Comparison of ENCODE assay signal across 11 cellular contexts in genomic region chr21:14541840-14542495, GRCh38. TPM values are rescaled to one million over a fixed set of nuclear protein-coding genes. Genes with fewer than 3 reads are reported as not detected.
DNase-seq lines count a peak whose midpoint lies in the region; ATAC-seq and TF ChIP-seq lines count a peak whose summit lies in the region.
"Had no signal": no experiment of that assay in that cellular context is flagged by ENCODE, and none has a peak within 500 bp of the region (broad histone marks: within the 10 kb centered on the region; RNA-seq: fewer than 3 reads in every experiment).

No MANE protein-coding gene starts in this region.

- H3K36me3 Mint-ChIP-seq in activated CD8-positive, alpha-beta T cell treated with anti-CD3 and anti-CD28 coated beads for 36 hours (ENCODE audit: low read depth) = peaks cover 58% of the 10 kb centered on the region
- no peaks in the 10 kb centered on the region for H3K36me3 Mint-ChIP-seq in HFFc6 (ENCODE audit: low read depth)

- H3K4me3 Mint-ChIP-seq in activated CD8-positive, alpha-beta T cell treated with anti-CD3 and anti-CD28 coated beads for 36 hours = peak overlapping the region; percentile 89
- H3K4me3 Mint-ChIP-seq in HFFc6 = no peak overlapping the region

- peaks cover 14% of the 10 kb centered on the region for H3K9me3 Mint-ChIP-seq in activated CD8-positive, alpha-beta T cell treated with anti-CD3 and anti-CD28 coated beads for 36 hours
- H3K9me3 Mint-ChIP-seq in HFFc6 = peaks cover 13% of the 10 kb centered on the region

- CTCF ChIA-PET in activated CD8-positive, alpha-beta T cell treated with anti-CD3 and anti-CD28 coated beads for 36 hours (lab: Charles Lee) = interaction anchor here (1.3 to 4.8 kb wide), 3 partner anchors 10 to 195 kb away, joined by 4 to 25 read pairs (median 5); no protein-coding TSS in a partner anchor

- H3K27me3 ChIP-seq in GM06990 (replicated peaks; ENCODE audit: control insufficient read depth, insufficient read depth, low read length) (no peaks in the 10 kb centered on the region), MG63 (no peaks in the 10 kb centered on the region)

- intact Hi-C loops in activated CD8-positive, alpha-beta T cell treated with anti-CD3 and anti-CD28 coated beads for 36 hours (cut with micrococcal nuclease) = loop anchor here (5.0 kb wide), 1 partner anchor 135 kb away; no protein-coding TSS in a partner anchor
- intact Hi-C loops in mucosa of descending colon (cut with DNase I, micrococcal nuclease) = no loop called here

- POLR2A ChIA-PET in activated CD8-positive, alpha-beta T cell treated with anti-CD3 and anti-CD28 coated beads for 36 hours (lab: Charles Lee) = interaction anchor here (0.6 to 3.4 kb wide), 7 partner anchors 9 to 90 kb away, joined by 3 to 27 read pairs (median 7); no protein-coding TSS in a partner anchor

- no peaks in the 10 kb centered on the region for H3K36me3 ChIP-seq in GM06990 (ENCODE audit: control insufficient read depth, insufficient read depth, low read length)
- no peaks in the 10 kb centered on the region for H3K36me3 ChIP-seq in mucosa of descending colon (ENCODE audit: low read depth)
- H3K36me3 ChIP-seq in MG63 = no peaks in the 10 kb centered on the region

- H3K9me3 ChIP-seq in mucosa of descending colon (no peaks in the 10 kb centered on the region), MG63 (no peaks in the 10 kb centered on the region)

- H3K4me3 ChIP-seq in GM06990 (replicated peaks; ENCODE audit: low read depth, low read length) (peak overlapping the region; percentile 74), mucosa of descending colon (no peak overlapping the region), MG63 (no peak overlapping the region)

- H3K27me3 Mint-ChIP-seq in activated CD8-positive, alpha-beta T cell treated with anti-CD3 and anti-CD28 coated beads for 36 hours = no peaks in the 10 kb centered on the region
- no peaks in the 10 kb centered on the region; the same call in 1 of the 2 replicates for H3K27me3 Mint-ChIP-seq in HFFc6 (ENCODE audit: insufficient read depth)

- no peak for DNase-seq in GM06990 (ENCODE audit: extremely low read depth, insufficient read length)
- no peak for DNase-seq in activated CD8-positive, alpha-beta T cell treated with anti-CD3 and anti-CD28 coated beads for 36 hours
- DNase-seq in mucosa of descending colon = peak in 1 of 3 donors; percentile 40
- DNase-seq in HFFc6 = no peak
- no peak for DNase-seq in MG63
- DNase-seq: Karpas-422; left cardiac atrium; stimulated activated CD4-positive, alpha-beta T cell treated with anti-CD3 and anti-CD28 coated beads, Interleukin-12 subunit alpha, Interleukin-12 subunit beta, amount 100 ng/mL, for 4 hours had no signal

- H3K27ac Mint-ChIP-seq in activated CD8-positive, alpha-beta T cell treated with anti-CD3 and anti-CD28 coated beads for 36 hours = peak overlapping the region; percentile 98
- H3K27ac Mint-ChIP-seq in HFFc6 = no peak overlapping the region

- H3K4me1 Mint-ChIP-seq in activated CD8-positive, alpha-beta T cell treated with anti-CD3 and anti-CD28 coated beads for 36 hours (ENCODE audit: low read depth) = peaks cover 46% of the 10 kb centered on the region
- H3K4me1 Mint-ChIP-seq in HFFc6 (ENCODE audit: low read depth) = no peaks in the 10 kb centered on the region

- no peaks in the 10 kb centered on the region for H3K4me1 ChIP-seq in mucosa of descending colon (ENCODE audit: low read depth)

- no peak for TF ChIP-seq CTCF in GM06990 (IDR thresholded peaks at IDR 0.05; ENCODE audit: insufficient read depth, low read length, poor library complexity, severe bottlenecking)
- TF ChIP-seq CTCF in activated CD8-positive, alpha-beta T cell treated with anti-CD3 and anti-CD28 coated beads for 36 hours (IDR thresholded peaks at IDR 0.05) = no peak
- TF ChIP-seq CTCF in mucosa of descending colon (IDR thresholded peaks at IDR 0.05) = no peak
- TF ChIP-seq CTCF in HFFc6 (IDR thresholded peaks at IDR 0.05) = no peak

- ATAC-seq in GM21723 (IDR thresholded peaks at IDR 0.05; ENCODE audit: unreplicated experiment) (peak; percentile 39), mucosa of descending colon (peak; percentile 60), GM19452 (IDR thresholded peaks at IDR 0.05; ENCODE audit: unreplicated experiment) (no peak)
- peak; percentile 40 for ATAC-seq in activated CD8-positive, alpha-beta T cell treated with anti-CD3 and anti-CD28 coated beads for 36 hours
- ATAC-seq: HCT116 had no signal

RNA-seq across cellular contexts. Expression of gene SAMSN1, which starts 4.1 kb away (rescaled TPM):
- 10 to 100 TPM; 66.7 to 71.4 TPM for total RNA-seq in activated CD8-positive, alpha-beta T cell treated with anti-CD3 and anti-CD28 coated beads for 36 hours
- total RNA-seq in mucosa of descending colon = 10 to 100 TPM in 1 of 3 donors, 1 to 10 TPM in 2; 3.2 to 11.1 (median 6.5) TPM
- not detected for total RNA-seq in HFFc6 (2021; fragmentation: NEBNext Ultra II Directional; extraction: Animal tissue kit (Norgen Biotek cat#: 25700))
- not detected in 2 replicates for total RNA-seq in MG63 (2014; rRNA removed; shearing (Covaris generic); ENCODE audit: low replicate concordance)

Comparison
In these comparisons a context has a peak if more than half of its experiments do, and no peak if none do; other contexts are left out.
1. RNA of gene SAMSN1, which starts 4.1 kb away (total RNA-seq): 66.7 to 71.4 TPM in activated CD8-positive, alpha-beta T cell treated with anti-CD3 and anti-CD28 coated beads for 36 hours; 3.2 to 11.1 TPM in mucosa of descending colon, not detected in HFFc6 and not detected in MG63; every median in the first group is over 4 times any median in the second.